14 cellular contexts compared by ENCODE assay signal in genomic region chr11:68610452-68611116, GRCh38.
DNase-seq lines count a peak whose midpoint lies in the region; ATAC-seq and TF ChIP-seq lines count a peak whose summit lies in the region.
"Had no signal": no experiment of that assay in that cellular context is flagged by ENCODE, and none has a peak within 500 bp of the region (broad histone marks: within the 10 kb centered on the region; RNA-seq: fewer than 3 reads in every experiment).

No MANE protein-coding gene starts in this region.

- H3K9me3 ChIP-seq in PC-9 (ENCODE audit: insufficient read depth, low read depth) (no peaks in the 10 kb centered on the region), neural progenitor cell (ENCODE audit: low read depth) (no peaks in the 10 kb centered on the region)
- H3K9me3 ChIP-seq: stomach had no signal

- no peaks in the 10 kb centered on the region for H3K9me3 Mint-ChIP-seq in neural progenitor cell

- H3K36me3 Mint-ChIP-seq in neural progenitor cell: peaks cover 49% of the 10 kb centered on the region

- no peaks in the 10 kb centered on the region for H3K4me1 Mint-ChIP-seq in neural progenitor cell

- POLR2A ChIA-PET in PC-9 (lab: Charles Lee; ENCODE audit: unreplicated experiment): interaction anchor here (0.7 kb wide), 1 partner anchor 438 kb away, joined by 31 read pairs; no protein-coding TSS in a partner anchor

- H3K4me2 ChIP-seq in PC-9 (no peak overlapping the region), neural progenitor cell (no peak overlapping the region)

- H3K27me3 Mint-ChIP-seq in neural progenitor cell (ENCODE audit: insufficient read depth, low read depth): peaks cover 2% of the 10 kb centered on the region
- H3K27me3 Mint-ChIP-seq: naive thymus-derived CD4-positive, alpha-beta T cell had no signal

- no peak for ATAC-seq in GM19324 (IDR thresholded peaks at IDR 0.05; ENCODE audit: low FRiP score, unreplicated experiment)
- ATAC-seq: naive thymus-derived CD4-positive, alpha-beta T cell had no signal

- peaks cover 5% of the 10 kb centered on the region; the same call in 1 of the 2 replicates for H4K20me1 ChIP-seq in PC-9 (ENCODE audit: insufficient read depth)
- peaks cover 20% of the 10 kb centered on the region for H4K20me1 ChIP-seq in neural progenitor cell (ENCODE audit: low read depth)

- H3K27me3 ChIP-seq in PC-9 (ENCODE audit: insufficient read depth, low read depth) (no peaks in the 10 kb centered on the region), neural progenitor cell (no peaks in the 10 kb centered on the region)
- H3K27me3 ChIP-seq: stomach had no signal

- H3K27ac ChIP-seq in PC-9 (no peak overlapping the region), neural progenitor cell (peak overlapping the region; percentile 58)
- H3K27ac ChIP-seq: stomach had no signal

- H3K4me3 ChIP-seq in PC-9 (no peak overlapping the region), epithelial cell of esophagus (ENCODE audit: low read length) (no peak overlapping the region), neural progenitor cell (no peak overlapping the region)
- H3K4me3 ChIP-seq: stomach had no signal

- H3K36me3 ChIP-seq in PC-9 (ENCODE audit: low read depth): peaks cover 27% of the 10 kb centered on the region
- H3K36me3 ChIP-seq in neural progenitor cell: peaks cover 29% of the 10 kb centered on the region

- H3K4me1 ChIP-seq in PC-9 (replicated peaks; ENCODE audit: insufficient read depth): no peaks in the 10 kb centered on the region
- peaks cover 3% of the 10 kb centered on the region for H3K4me1 ChIP-seq in neural progenitor cell
- H3K4me1 ChIP-seq: stomach had no signal

- intact Hi-C loops in PC-9 (cut with micrococcal nuclease; ENCODE audit: unreplicated experiment) (loop anchor here (5.0 kb wide), 1 partner anchor 477 kb away; no protein-coding TSS in a partner anchor), posterior cingulate gyrus (cut with DNase I) (no loop called here)

- no peaks in the 10 kb centered on the region for H3K9me2 ChIP-seq in PC-9 (ENCODE audit: insufficient read depth)

- H2AFZ ChIP-seq in PC-9 (no peak overlapping the region), neural progenitor cell (replicated peaks) (no peak overlapping the region)

- CTCF ChIA-PET in PC-9 (lab: Charles Lee): interaction anchor here (0.6 kb wide), 1 partner anchor 434 kb away, joined by 3 read pairs; no protein-coding TSS in a partner anchor

- DNase-seq in G401 (ENCODE audit: low spot score): peak; percentile 28
- no peak for DNase-seq in PC-9
- no peak for DNase-seq in epithelial cell of esophagus (ENCODE audit: low read depth)
- peak; percentile 43 for DNase-seq in neural progenitor cell (ENCODE audit: low spot score)
- no peak for DNase-seq in GM13977 (ENCODE audit: low spot score)
- DNase-seq in NCI-H69 (lab: John Stamatoyannopoulos, UW): no peak
- DNase-seq in posterior cingulate gyrus: no peak
- DNase-seq: activated CD4-positive, CD25-positive, alpha-beta regulatory T cell treated with anti-CD3 and anti-CD28 coated beads, Interleukin-2, amount 50 U/mL, for 72 hours; activated effector memory CD4-positive, alpha-beta T cell treated with Interleukin-2 at 50 U/mL for 16 hours; naive thymus-derived CD4-positive, alpha-beta T cell; NCI-H1436 treated with DMSO at 0.1 percent for 48 hours; stimulated activated CD4-positive, alpha-beta T cell treated with anti-CD3 and anti-CD28 coated beads, Interleukin-2, amount 100 ng/mL, for 24 hours; stomach had no signal

- H3K4me3 Mint-ChIP-seq in neural progenitor cell: no peak overlapping the region
- H3K4me3 Mint-ChIP-seq: naive thymus-derived CD4-positive, alpha-beta T cell had no signal

- peaks cover 23% of the 10 kb centered on the region; the same call in 1 of the 2 replicates for H3F3A ChIP-seq in PC-9 (ENCODE audit: insufficient read depth, low read depth)
- H3F3A ChIP-seq in neural progenitor cell (ENCODE audit: low read depth): peaks cover 32% of the 10 kb centered on the region

- in situ Hi-C loops in G401 (cut with HindIII; ENCODE audit: low sequenced_read_pairs): no loop called here
- in situ Hi-C loops in GM13977 (cut with MboI; ENCODE audit: low pct_unique_long_range_greater_than_20kb, low sequenced_read_pairs, unreplicated experiment): no loop called here

- H3K79me2 ChIP-seq in PC-9 (ENCODE audit: low read depth) (no peaks in the 10 kb centered on the region), neural progenitor cell (ENCODE audit: low read depth) (no peaks in the 10 kb centered on the region)

- no TSS peak for BruUV-seq in PC-9 (replicated peaks; lab: Mats Ljungman, UMichigan)

- H3K27ac Mint-ChIP-seq in neural progenitor cell: no peak overlapping the region

- TF ChIP-seq CTCF in PC-9 (conservative IDR thresholded peaks at IDR 0.05) (peak; percentile 45; the same call in 1 of the 2 replicates), epithelial cell of esophagus (IDR thresholded peaks at IDR 0.05; ENCODE audit: insufficient read depth, low read depth, low read length, missing control alignments) (peak; percentile 28), neural progenitor cell (IDR thresholded peaks at IDR 0.05) (peak; percentile 45), GM13977 (IDR thresholded peaks at IDR 0.05; ENCODE audit: extremely low read depth, insufficient read depth, missing control alignments) (no peak)

- H3K9ac ChIP-seq in neural progenitor cell: no peak overlapping the region

Comparison
In these comparisons a context has a peak if more than half of its experiments do, and no peak if none do; other contexts are left out.
1. DNase-seq: peak in G401 (single experiment) and neural progenitor cell (single experiment); none in PC-9 (0 of 2), epithelial cell of esophagus (single experiment), GM13977 (single experiment), NCI-H69 (single experiment) and posterior cingulate gyrus (0 of 10).